ENCODE assay signal across 8 cellular contexts in genomic region chr1:25799346-25799720, GRCh38. TPM values are rescaled to one million over a fixed set of nuclear protein-coding genes. Genes with fewer than 3 reads are reported as not detected.
DNase-seq lines count a peak whose midpoint lies in the region; ATAC-seq, FAIRE-seq and TF ChIP-seq lines count a peak whose summit lies in the region.

No MANE protein-coding gene starts in this region.

- peaks cover 5% of the 10 kb centered on the region for H4K20me1 ChIP-seq in astrocyte (ENCODE audit: insufficient read depth, low read length)

- H3K36me3 Mint-ChIP-seq in activated naive CD4-positive, alpha-beta T cell treated with anti-CD3 and anti-CD28 coated beads for 36 hours (ENCODE audit: low read depth): peaks cover 4% of the 10 kb centered on the region
- H3K36me3 Mint-ChIP-seq in astrocyte (ENCODE audit: low read depth, unreplicated experiment): peaks cover 6% of the 10 kb centered on the region

- H3K4me3 ChIP-seq in astrocyte (ENCODE audit: insufficient read depth, low read depth, low read length): peak overlapping the region; percentile 55
- no peak overlapping the region for H3K4me3 ChIP-seq in lung
- peak overlapping the region; percentile 63 to 69 for H3K4me3 ChIP-seq in tibial artery

- peaks cover 15% of the 10 kb centered on the region for H3K79me2 ChIP-seq in astrocyte (ENCODE audit: insufficient read depth, low read length)

- H3K9ac ChIP-seq in astrocyte (ENCODE audit: low read length): peak overlapping the region; percentile 79

- H3K4me3 Mint-ChIP-seq in activated naive CD4-positive, alpha-beta T cell treated with anti-CD3 and anti-CD28 coated beads for 36 hours: peak overlapping the region; percentile 63
- peak overlapping the region; percentile 76 for H3K4me3 Mint-ChIP-seq in astrocyte (ENCODE audit: unreplicated experiment)

- H3K9me3 Mint-ChIP-seq in activated naive CD4-positive, alpha-beta T cell treated with anti-CD3 and anti-CD28 coated beads for 36 hours: peaks cover 3% of the 10 kb centered on the region
- H3K9me3 Mint-ChIP-seq in astrocyte (ENCODE audit: unreplicated experiment): peaks cover 1% of the 10 kb centered on the region

- peak overlapping the region; percentile 96 for H2AFZ ChIP-seq in astrocyte (ENCODE audit: low read depth, low read length)

- H3K4me1 Mint-ChIP-seq in activated naive CD4-positive, alpha-beta T cell treated with anti-CD3 and anti-CD28 coated beads for 36 hours (ENCODE audit: low read depth): peaks cover 69% of the 10 kb centered on the region
- peaks cover 17% of the 10 kb centered on the region for H3K4me1 Mint-ChIP-seq in astrocyte (ENCODE audit: low read depth, unreplicated experiment)

- DNase-seq in activated naive CD4-positive, alpha-beta T cell treated with anti-CD3 and anti-CD28 coated beads for 36 hours: no peak
- no peak for DNase-seq in activated naive CD4-positive, alpha-beta T cell treated with Interleukin-2 at 50 U/mL for 16 hours
- DNase-seq in astrocyte (ENCODE audit: low read depth) (no peak), lung (ENCODE audit: low spot score) (no peak), tibial artery (no peak), putamen (ENCODE audit: low spot score) (no peak), cerebellum (ENCODE audit: low spot score) (no peak)

- H3K27me3 Mint-ChIP-seq in activated naive CD4-positive, alpha-beta T cell treated with anti-CD3 and anti-CD28 coated beads for 36 hours (ENCODE audit: low read depth): no peaks in the 10 kb centered on the region
- peaks cover 6% of the 10 kb centered on the region for H3K27me3 Mint-ChIP-seq in astrocyte (ENCODE audit: low read depth, unreplicated experiment)

- peak overlapping the region; percentile 85 for H3K4me2 ChIP-seq in astrocyte (ENCODE audit: low read length)

- no peak for FAIRE-seq in astrocyte (lab: Jason Lieb, UNC)

- peak overlapping the region; percentile 52 for H3K27ac Mint-ChIP-seq in activated naive CD4-positive, alpha-beta T cell treated with anti-CD3 and anti-CD28 coated beads for 36 hours
- peak overlapping the region; percentile 47 for H3K27ac Mint-ChIP-seq in astrocyte (ENCODE audit: unreplicated experiment)

- TF ChIP-seq CTCF in astrocyte (IDR thresholded peaks at IDR 0.05; ENCODE audit: insufficient read depth, low read depth, low read length): no peak
- no peak for TF ChIP-seq CTCF in lung (IDR thresholded peaks at IDR 0.05; ENCODE audit: control extremely low read depth, extremely low read depth)
- no peak for TF ChIP-seq CTCF in tibial artery (IDR thresholded peaks at IDR 0.05)

- H3K27ac ChIP-seq in astrocyte (ENCODE audit: low read depth, low read length): no peak overlapping the region
- H3K27ac ChIP-seq in lung (ENCODE audit: low read depth in 1 of 2, low read length in 1 of 2): peak overlapping the region; percentile 38 to 90
- peak overlapping the region; percentile 88 to 91 for H3K27ac ChIP-seq in tibial artery

- ATAC-seq in lung (ENCODE audit: insufficient read depth, low FRiP score): no peak
- no peak for ATAC-seq in GM21515 (IDR thresholded peaks at IDR 0.05; ENCODE audit: unreplicated experiment)

- H3K9me3 ChIP-seq in astrocyte (ENCODE audit: insufficient read depth, low read depth, low read length) (no peaks in the 10 kb centered on the region), lung (ENCODE audit: control insufficient read depth in 2 of 2, insufficient read depth in 1 of 2, low read length in 1 of 2) (no peaks in the 10 kb centered on the region), tibial artery (no peaks in the 10 kb centered on the region)

- CTCF ChIA-PET in activated naive CD4-positive, alpha-beta T cell treated with anti-CD3 and anti-CD28 coated beads for 36 hours (lab: Charles Lee): interaction anchor here (1.0 to 5.2 kb wide), 5 partner anchors 11 to 227 kb away, joined by 3 to 39 read pairs (median 4); no protein-coding TSS in a partner anchor

- WGBS in lung, 2 donors: 49 to 51% methylated on average over 4 of the region's 4 CpGs

- H3K36me3 ChIP-seq in astrocyte (ENCODE audit: insufficient read depth, low read length): no peaks in the 10 kb centered on the region
- no peaks in the 10 kb centered on the region for H3K36me3 ChIP-seq in lung (ENCODE audit: control insufficient read depth in 2 of 2, insufficient read depth in 2 of 2, low read length in 2 of 2)
- H3K36me3 ChIP-seq in tibial artery: no peaks in the 10 kb centered on the region

- intact Hi-C loops in activated naive CD4-positive, alpha-beta T cell treated with anti-CD3 and anti-CD28 coated beads for 36 hours (cut with micrococcal nuclease): loop anchor here (5.0 kb wide), 3 partner anchors 87 to 252 kb away; no protein-coding TSS in a partner anchor
- intact Hi-C loops in tibial artery (cut with DNase I; ENCODE audit: low total_unique reads): loop anchor here (5.0 kb wide), 1 partner anchor 107 kb away; no protein-coding TSS in a partner anchor

- H3K27me3 ChIP-seq in astrocyte (ENCODE audit: insufficient read depth, low read length) (no peaks in the 10 kb centered on the region), lung (ENCODE audit: control insufficient read depth, insufficient read depth) (no peaks in the 10 kb centered on the region), tibial artery (no peaks in the 10 kb centered on the region)

- H3K4me1 ChIP-seq in astrocyte (ENCODE audit: insufficient read depth, low read length) (peaks cover 8% of the 10 kb centered on the region), lung (ENCODE audit: control insufficient read depth in 2 of 2, insufficient read depth in 2 of 2, low read length in 2 of 2) (peaks cover 0 to 12% of the 10 kb centered on the region in 2 donors), tibial artery (peaks cover 0 to 51% (median 47%) of the 10 kb centered on the region in 4 donors)

RNA-seq across cellular contexts. Expression of gene SELENON, which starts 0.7 kb away (rescaled TPM):
- 10 to 100 TPM; 27.8 to 28.6 TPM for total RNA-seq in activated naive CD4-positive, alpha-beta T cell treated with anti-CD3 and anti-CD28 coated beads for 36 hours
- 64.1 and 67.0 TPM in 2 replicates for total RNA-seq in astrocyte
- total RNA-seq in lung: 10 to 100 TPM; 51.3 to 88.8 TPM
- 10 to 100 TPM; 35.9 to 45.4 TPM for polyA plus RNA-seq in lung
- 21.6 TPM for total RNA-seq in cerebellum

RNA-seq across cellular contexts. Expression of gene MTFR1L, which starts 20.4 kb away (rescaled TPM):
- 10 to 100 TPM; 22.2 to 23.5 TPM for total RNA-seq in activated naive CD4-positive, alpha-beta T cell treated with anti-CD3 and anti-CD28 coated beads for 36 hours
- total RNA-seq in astrocyte (44.6 and 51.2 TPM in 2 replicates), lung (10 to 100 TPM; 35.9 to 43.6 TPM), cerebellum (39.0 TPM)
- polyA plus RNA-seq in lung: 10 to 100 TPM; 35.4 to 40.9 TPM

RNA-seq across cellular contexts. Expression of gene AUNIP, which starts 59.9 kb away (rescaled TPM):
- 1 to 10 TPM; 8.4 to 9.1 TPM for total RNA-seq in activated naive CD4-positive, alpha-beta T cell treated with anti-CD3 and anti-CD28 coated beads for 36 hours
- 1.3 and 2.1 TPM in 2 replicates for total RNA-seq in astrocyte
- total RNA-seq in lung: 1 to 10 TPM in 1 of 2 donors, under 1 TPM in 1; 0.21 to 1.1 TPM
- polyA plus RNA-seq in lung: under 1 TPM; 0.26 to 0.31 TPM
- 1.9 TPM for total RNA-seq in cerebellum
